Comparison of ENCODE assay signal across 9 cellular contexts in genomic region chr6:144266091-144266649, GRCh38. TPM values are rescaled to one million over a fixed set of nuclear protein-coding genes. Genes with fewer than 3 reads are reported as not detected.
DNase-seq lines count a peak whose midpoint lies in the region; ATAC-seq lines count a peak whose summit lies in the region.
"Had no signal": no experiment of that assay in that cellular context is flagged by ENCODE, and none has a peak within 500 bp of the region (broad histone marks: within the 10 kb centered on the region; RNA-seq: fewer than 3 reads in every experiment).

No MANE protein-coding gene starts in this region.

- H3K4me3 ChIP-seq in HAP-1 (no peak overlapping the region), skeletal muscle tissue (ENCODE audit: low read length in 3 of 3) (peak overlapping the region in 1 of 3 donors; percentile 45)

- no peak for ATAC-seq in GM21390 (IDR thresholded peaks at IDR 0.05; ENCODE audit: unreplicated experiment)

- H3K27me3 ChIP-seq in HAP-1 (ENCODE audit: low read depth) = no peaks in the 10 kb centered on the region
- no peaks in the 10 kb centered on the region for H3K27me3 ChIP-seq in skeletal muscle tissue (ENCODE audit: control insufficient read depth in 3 of 3, insufficient read depth in 3 of 3, low read length in 3 of 3)

- in situ Hi-C loops in HAP-1 (cut with MboI; ENCODE audit: low sequenced_read_pairs) = no loop called here

- H3K27ac ChIP-seq in skeletal muscle tissue (ENCODE audit: low read depth, low read length) = peak overlapping the region; percentile 63

- H3K9ac ChIP-seq in skeletal muscle tissue (ENCODE audit: low read depth in 1 of 3, low read length in 3 of 3) = peak overlapping the region in 2 of 3 donors; percentile 35 to 57

- peak; percentile 65 for DNase-seq in HAP-1 (ENCODE audit: low spot score in 2 of 2)
- DNase-seq in amniotic stem cell (lab: John Stamatoyannopoulos, UW) = peak; percentile 60
- peak; percentile 87 for DNase-seq in iPS DF 4.7 (ENCODE audit: extremely low read depth, low spot score)
- DNase-seq in NCI-H2081 treated with DMSO at 0.1 percent for 48 hours (lab: John Stamatoyannopoulos, UW) = no peak
- DNase-seq in stimulated activated CD4-positive, alpha-beta T cell treated with anti-CD3 and anti-CD28 coated beads, Interleukin-2, amount 100 ng/mL, for 24 hours = no peak
- DNase-seq in AG08396 (ENCODE audit: low spot score) = no peak
- DNase-seq: activated naive CD8-positive, alpha-beta T cell treated with anti-CD3 and anti-CD28 coated beads, Interleukin-2, amount 10 ng/mL, durations not matched to agents 7 days and 5 days had no signal

- H3K4me1 ChIP-seq in HAP-1 (peaks cover 30% of the 10 kb centered on the region), skeletal muscle tissue (ENCODE audit: control insufficient read depth in 3 of 3, insufficient read depth in 3 of 3, low read length in 3 of 3) (peaks cover 6 to 17% (median 12%) of the 10 kb centered on the region in 3 donors)

- no peaks in the 10 kb centered on the region; the same call in 1 of the 2 replicates for H3K9me3 ChIP-seq in HAP-1
- H3K9me3 ChIP-seq in skeletal muscle tissue (ENCODE audit: control insufficient read depth in 3 of 3, low read length in 3 of 3) = no peaks in the 10 kb centered on the region

- H3K36me3 ChIP-seq in HAP-1 (replicated peaks) = no peaks in the 10 kb centered on the region
- no peaks in the 10 kb centered on the region for H3K36me3 ChIP-seq in skeletal muscle tissue (ENCODE audit: control insufficient read depth in 3 of 3, insufficient read depth in 3 of 3, low read length in 3 of 3)

RNA-seq across cellular contexts. Expression of gene UTRN, which starts 19.0 kb away (rescaled TPM):
- total RNA-seq in skeletal muscle tissue = 149 TPM

Comparison
In these comparisons a context has a peak if more than half of its experiments do, and no peak if none do; other contexts are left out.
1. DNase-seq: peak in HAP-1 (2 of 2), amniotic stem cell (single experiment) and iPS DF 4.7 (single experiment); none in NCI-H2081 treated with DMSO at 0.1 percent for 48 hours (single experiment), stimulated activated CD4-positive, alpha-beta T cell treated with anti-CD3 and anti-CD28 coated beads, Interleukin-2, amount 100 ng/mL, for 24 hours (0 of 2) and AG08396 (single experiment).